1 cellular context compared by ENCODE assay signal in genomic region chr1:155084722-155085503, GRCh38.
TF ChIP-seq lines count a peak whose summit lies in the region.

No MANE protein-coding gene starts in this region.

TF ChIP-seq in HepG2, 621 proteins besides CTCF, POLR2A, EP300 and RAD21 (continued from another document and continues in another):
- TF ChIP-seq AKNA (CRISPR knock-in tag; IDR thresholded peaks at IDR 0.05; ENCODE audit: borderline replicate concordance), result no peak
- TF ChIP-seq MED8 (CRISPR knock-in tag; IDR thresholded peaks at IDR 0.05; ENCODE audit: insufficient replicate concordance), result peak; percentile 52
- TF ChIP-seq CBX5 (CRISPR knock-in tag; IDR thresholded peaks at IDR 0.05; ENCODE audit: borderline replicate concordance), result peak; percentile 86
- no peak for TF ChIP-seq BRD4 (CRISPR knock-in tag; IDR thresholded peaks at IDR 0.05)
- TF ChIP-seq ZXDC (CRISPR knock-in tag; IDR thresholded peaks at IDR 0.05), result no peak
- no peak for TF ChIP-seq FUBP1 (CRISPR knock-in tag; IDR thresholded peaks at IDR 0.05; ENCODE audit: borderline replicate concordance)
- peak; percentile 71 for TF ChIP-seq ZNF687 (CRISPR knock-in tag; IDR thresholded peaks at IDR 0.05)
- TF ChIP-seq CREBL2 (CRISPR knock-in tag; IDR thresholded peaks at IDR 0.05; ENCODE audit: borderline replicate concordance), result no peak; the same call in 1 of the 2 replicates
- peak; percentile 61; the same call in 1 of the 2 replicates for TF ChIP-seq ZMAT3 (CRISPR knock-in tag; conservative IDR thresholded peaks at IDR 0.05)
- 0 out of 2 replicates have a peak, but pooled peaks have one; percentile 55 for TF ChIP-seq ZNF672 (CRISPR knock-in tag; IDR thresholded peaks at IDR 0.05)
- no peak; the same call in 1 of the 2 replicates for TF ChIP-seq CCDC6 (CRISPR knock-in tag; IDR thresholded peaks at IDR 0.05)
- TF ChIP-seq ZNF326 (CRISPR knock-in tag; IDR thresholded peaks at IDR 0.05; ENCODE audit: borderline replicate concordance), result no peak
- no peak for TF ChIP-seq CEBPZ (IDR thresholded peaks at IDR 0.05; ENCODE audit: low read length)
- peak; percentile 44 for TF ChIP-seq PAXIP1 (CRISPR knock-in tag; conservative IDR thresholded peaks at IDR 0.05)
- TF ChIP-seq ZNF883 (CRISPR knock-in tag; IDR thresholded peaks at IDR 0.05; ENCODE audit: not compliant biosample characterization), result peak; percentile 59
- no peak for TF ChIP-seq ZNF530 (CRISPR knock-in tag; IDR thresholded peaks at IDR 0.05; ENCODE audit: low read depth)
- no peak for TF ChIP-seq FOXP1 (IDR thresholded peaks at IDR 0.05)
- no peak for TF ChIP-seq FOXP1 (CRISPR knock-in tag; IDR thresholded peaks at IDR 0.05)
- peak; percentile 77 for TF ChIP-seq PTBP1 (IDR thresholded peaks at IDR 0.05; ENCODE audit: low read depth, low read length, poor library complexity, severe bottlenecking)
- peak; percentile 29; the same call in 1 of the 2 replicates for TF ChIP-seq CREM (IDR thresholded peaks at IDR 0.05)
- no peak for TF ChIP-seq CREM (CRISPR knock-in tag; IDR thresholded peaks at IDR 0.05)
- peak; percentile 81 for TF ChIP-seq ZNF580 (CRISPR knock-in tag; IDR thresholded peaks at IDR 0.05; ENCODE audit: borderline replicate concordance, low read depth)
- TF ChIP-seq PHF21A (CRISPR knock-in tag; IDR thresholded peaks at IDR 0.05), result peak; percentile 50; the same call in 1 of the 2 replicates
- TF ChIP-seq JARID2 (CRISPR knock-in tag; IDR thresholded peaks at IDR 0.05; ENCODE audit: insufficient replicate concordance), result peak; percentile 62
- no peak for TF ChIP-seq ZBTB1 (CRISPR knock-in tag; IDR thresholded peaks at IDR 0.05; ENCODE audit: borderline replicate concordance)
- 0 out of 2 replicates have a peak, but pooled peaks have one; percentile 38 for TF ChIP-seq BCL3 (CRISPR knock-in tag; IDR thresholded peaks at IDR 0.05)
- peak; percentile 25; the same call in 1 of the 2 replicates for TF ChIP-seq ZNF616 (CRISPR knock-in tag; IDR thresholded peaks at IDR 0.05; ENCODE audit: low read depth)
- TF ChIP-seq JUND (CRISPR knock-in tag; IDR thresholded peaks at IDR 0.05), result no peak
- TF ChIP-seq ZNF264 (CRISPR knock-in tag; IDR thresholded peaks at IDR 0.05), result no peak
- TF ChIP-seq ZBTB26 (CRISPR knock-in tag; IDR thresholded peaks at IDR 0.05; ENCODE audit: borderline replicate concordance), result no peak
